In genomic region chr17:76268015-76268749, GRCh38 we compare ENCODE assay signal across 1 cellular context.
TF ChIP-seq lines count a peak whose summit lies in the region.

No MANE protein-coding gene starts in this region.

TF ChIP-seq in GM12878, 131 proteins besides CTCF, POLR2A, EP300 and RAD21 (continued from another document):
- TF ChIP-seq STAT1 (conservative IDR thresholded peaks at IDR 0.05) (no peak), BACH1 (IDR thresholded peaks at IDR 0.05; ENCODE audit: borderline replicate concordance) (peak; percentile 71), PAX5 (IDR thresholded peaks at IDR 0.05; ENCODE audit: borderline replicate concordance, low read depth, low read length) (peak; percentile 54; the same call in 1 of the 2 replicates), RELB (IDR thresholded peaks at IDR 0.05; ENCODE audit: low read depth) (0 out of 2 replicates have a peak, but pooled peaks have one; percentile 19), SMAD1 (IDR thresholded peaks at IDR 0.05; ENCODE audit: low read depth, partially characterized antibody) (peak; percentile 87), NKRF (conservative IDR thresholded peaks at IDR 0.05) (0 out of 2 replicates have a peak, but pooled peaks have one; percentile 20), ETV6 (conservative IDR thresholded peaks at IDR 0.05 in 1 of 2, IDR thresholded peaks at IDR 0.05 in 1 of 2; ENCODE audit: borderline replicate concordance in 1 of 2, low read depth in 1 of 2) (peak in 1 of 2 experiments; percentile 78; a peak in 1 of 4 replicates), PAX8 (IDR thresholded peaks at IDR 0.05) (peak; percentile 42; the same call in 1 of the 2 replicates), ZNF217 (IDR thresholded peaks at IDR 0.05) (no peak), SREBF2 (IDR thresholded peaks at IDR 0.05; ENCODE audit: low read length) (no peak), ZNF384 (IDR thresholded peaks at IDR 0.05; ENCODE audit: borderline replicate concordance, low read depth, low read length) (0 out of 2 replicates have a peak, but pooled peaks have one; percentile 22), RAD51 (IDR thresholded peaks at IDR 0.05) (no peak), ZNF24 (IDR thresholded peaks at IDR 0.05) (peak; percentile 90), CHD1 (IDR thresholded peaks at IDR 0.05; ENCODE audit: low read depth, low read length) (peak; percentile 71; the same call in 1 of the 2 replicates), TAF1 (IDR thresholded peaks at IDR 0.05; ENCODE audit: borderline replicate concordance, low read depth, low read length) (peak; percentile 69; the same call in 1 of the 2 replicates), MLLT1 (IDR thresholded peaks at IDR 0.05) (peak; percentile 66; the same call in 1 of the 2 replicates)
